1 cellular context compared by ENCODE assay signal in genomic region chr2:112794841-112795240, GRCh38.
TF ChIP-seq lines count a peak whose summit lies in the region.

No MANE protein-coding gene starts in this region.

TF ChIP-seq in GM23338, 12 proteins besides CTCF, POLR2A, EP300 and RAD21:
- no peak for TF ChIP-seq POLR2AphosphoS5 (IDR thresholded peaks at IDR 0.05; ENCODE audit: low read depth)
- no peak for TF ChIP-seq NANOG (IDR thresholded peaks at IDR 0.05; ENCODE audit: borderline replicate concordance)
- no peak for TF ChIP-seq ETS1 (IDR thresholded peaks at IDR 0.05)
- TF ChIP-seq, protein P1, sequence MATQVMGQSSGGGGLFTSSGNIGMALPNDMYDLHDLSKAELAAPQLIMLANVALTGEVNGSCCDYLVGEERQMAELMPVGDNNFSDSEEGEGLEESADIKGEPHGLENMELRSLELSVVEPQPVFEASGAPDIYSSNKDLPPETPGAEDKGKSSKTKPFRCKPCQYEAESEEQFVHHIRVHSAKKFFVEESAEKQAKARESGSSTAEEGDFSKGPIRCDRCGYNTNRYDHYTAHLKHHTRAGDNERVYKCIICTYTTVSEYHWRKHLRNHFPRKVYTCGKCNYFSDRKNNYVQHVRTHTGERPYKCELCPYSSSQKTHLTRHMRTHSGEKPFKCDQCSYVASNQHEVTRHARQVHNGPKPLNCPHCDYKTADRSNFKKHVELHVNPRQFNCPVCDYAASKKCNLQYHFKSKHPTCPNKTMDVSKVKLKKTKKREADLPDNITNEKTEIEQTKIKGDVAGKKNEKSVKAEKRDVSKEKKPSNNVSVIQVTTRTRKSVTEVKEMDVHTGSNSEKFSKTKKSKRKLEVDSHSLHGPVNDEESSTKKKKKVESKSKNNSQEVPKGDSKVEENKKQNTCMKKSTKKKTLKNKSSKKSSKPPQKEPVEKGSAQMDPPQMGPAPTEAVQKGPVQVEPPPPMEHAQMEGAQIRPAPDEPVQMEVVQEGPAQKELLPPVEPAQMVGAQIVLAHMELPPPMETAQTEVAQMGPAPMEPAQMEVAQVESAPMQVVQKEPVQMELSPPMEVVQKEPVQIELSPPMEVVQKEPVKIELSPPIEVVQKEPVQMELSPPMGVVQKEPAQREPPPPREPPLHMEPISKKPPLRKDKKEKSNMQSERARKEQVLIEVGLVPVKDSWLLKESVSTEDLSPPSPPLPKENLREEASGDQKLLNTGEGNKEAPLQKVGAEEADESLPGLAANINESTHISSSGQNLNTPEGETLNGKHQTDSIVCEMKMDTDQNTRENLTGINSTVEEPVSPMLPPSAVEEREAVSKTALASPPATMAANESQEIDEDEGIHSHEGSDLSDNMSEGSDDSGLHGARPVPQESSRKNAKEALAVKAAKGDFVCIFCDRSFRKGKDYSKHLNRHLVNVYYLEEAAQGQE (IDR thresholded peaks at IDR 0.05; ENCODE audit: unreplicated experiment) = no peak
